Comparison of ENCODE assay signal across 7 cellular contexts in genomic region chr15:90201944-90202375, GRCh38. TPM values are rescaled to one million over a fixed set of nuclear protein-coding genes. Genes with fewer than 3 reads are reported as not detected.
A peak's percentile ranks its signal among the peaks of the same experiment; 100 is the strongest.
DNase-seq lines count a peak whose midpoint lies in the region; ATAC-seq and TF ChIP-seq lines count a peak whose summit lies in the region.

No MANE protein-coding gene starts in this region.

- WGBS in psoas muscle, 3 donors: 10 to 21% (median 13%) methylated on average over 23 to 25 of the region's 25 CpGs

- H3K27me3 ChIP-seq in SJCRH30: peaks cover 20% of the 10 kb centered on the region
- H3K27me3 ChIP-seq in fibroblast of lung (ENCODE audit: control insufficient read depth, insufficient read depth, low read length): no peaks in the 10 kb centered on the region
- no peaks in the 10 kb centered on the region for H3K27me3 ChIP-seq in psoas muscle (ENCODE audit: insufficient read depth in 3 of 3, low read length in 2 of 3)

- H3K4me1 ChIP-seq in SJCRH30 (0 out of 2 replicates have a peak, but pooled peaks cover 3% of the 10 kb centered on the region), fibroblast of lung (ENCODE audit: control insufficient read depth, extremely low read depth, insufficient read depth, low read length) (no peaks in the 10 kb centered on the region), psoas muscle (peaks cover 10% of the 10 kb centered on the region)

- ATAC-seq in psoas muscle: peak in 2 of 4 donors; percentile 24

- H3K4me3 ChIP-seq in SJCRH30 (peak overlapping the region; percentile 98), fibroblast of lung (replicated peaks in 1 of 4; ENCODE audit: control extremely low read depth in 1 of 4, insufficient read depth in 1 of 4, low read depth in 3 of 4, low read length in 4 of 4) (peak overlapping the region; percentile 63 to 79 (median 76)), psoas muscle (peak overlapping the region; percentile 88)

- peak overlapping the region; percentile 3 for H2AFZ ChIP-seq in fibroblast of lung (ENCODE audit: low read length)

- H4K20me1 ChIP-seq in fibroblast of lung (ENCODE audit: control insufficient read depth, extremely low read depth, insufficient read depth, low read length): no peaks in the 10 kb centered on the region

- peak; percentile 45 for DNase-seq in GM20000 (ENCODE audit: low spot score)
- no peak for DNase-seq in SJCRH30
- no peak for DNase-seq in fibroblast of lung (ENCODE audit: low read depth in 2 of 2)
- DNase-seq in psoas muscle: no peak
- no peak for DNase-seq in posterior vena cava (ENCODE audit: low spot score)
- no peak for DNase-seq in stimulated activated CD4-positive, alpha-beta T cell treated with anti-CD3 and anti-CD28 coated beads, Interleukin-4, amount 100 ng/mL, for 24 hours
- no peak for DNase-seq in NCI-H187 (lab: John Stamatoyannopoulos, UW)

- H3K27ac ChIP-seq in SJCRH30 (no peak overlapping the region), fibroblast of lung (ENCODE audit: insufficient read depth, low read length) (no peak overlapping the region), psoas muscle (no peak overlapping the region)

- H3K9ac ChIP-seq in fibroblast of lung (ENCODE audit: insufficient read depth, low read length): peak overlapping the region; percentile 59

- H3K79me2 ChIP-seq in fibroblast of lung (ENCODE audit: control insufficient read depth, insufficient read depth, low read length): no peaks in the 10 kb centered on the region

- H3K4me2 ChIP-seq in fibroblast of lung (ENCODE audit: extremely low read depth, insufficient read depth, low read length): peak overlapping the region; percentile 96

- intact Hi-C loops in psoas muscle (cut with DNase I) (no loop called here), posterior vena cava (cut with DNase I) (loop anchor here in 1 of 2 donors (5.0 kb wide), 1 partner anchor 40 kb away; no protein-coding TSS in a partner anchor)

- TF ChIP-seq CTCF in GM20000 (IDR thresholded peaks at IDR 0.05; ENCODE audit: extremely low read depth, missing control alignments) (no peak), fibroblast of lung (conservative IDR thresholded peaks at IDR 0.05 in 1 of 2, IDR thresholded peaks at IDR 0.05 in 1 of 2; ENCODE audit: low read depth in 1 of 2, low read length in 2 of 2) (no peak), psoas muscle (IDR thresholded peaks at IDR 0.05) (no peak)

- H3K36me3 ChIP-seq in SJCRH30 (no peaks in the 10 kb centered on the region), fibroblast of lung (ENCODE audit: control insufficient read depth, insufficient read depth, low read length) (no peaks in the 10 kb centered on the region), psoas muscle (ENCODE audit: insufficient read depth in 1 of 2, low read depth in 1 of 2) (no peaks in the 10 kb centered on the region)

- H3K9me3 ChIP-seq in SJCRH30 (replicated peaks) (no peaks in the 10 kb centered on the region), fibroblast of lung (ENCODE audit: control insufficient read depth, insufficient read depth, low read depth, low read length) (no peaks in the 10 kb centered on the region), psoas muscle (no peaks in the 10 kb centered on the region)

RNA-seq across cellular contexts. Expression of gene SEMA4B, which starts 0.8 kb away (rescaled TPM):
- total RNA-seq in SJCRH30 (2014; rRNA removed; shearing (Covaris generic)): 2.1 and 2.2 TPM in 2 replicates
- total RNA-seq in fibroblast of lung (14.1 and 30.4 TPM in 2 replicates), psoas muscle (10 to 100 TPM in 1 of 4 donors, 1 to 10 TPM in 3; 4.4 to 10.8 (median 4.5) TPM), posterior vena cava (10 to 100 TPM; 21.1 to 22.7 TPM)
- polyA plus RNA-seq in fibroblast of lung (9.5 and 12.8 TPM in 2 replicates), psoas muscle (1 to 10 TPM; 1.4 to 3.3 (median 1.8) TPM)
- polyA plus RNA-seq in fibroblast of lung (2012): 13.4 and 13.5 TPM in 2 replicates
- 28.5 and 73.0 TPM in 2 replicates for polyA minus RNA-seq in fibroblast of lung (ENCODE audit: low replicate concordance)

RNA-seq across cellular contexts. Expression of gene CIB1, which starts 31.8 kb away (rescaled TPM):
- total RNA-seq in SJCRH30 (2014; rRNA removed; shearing (Covaris generic)): 12.7 and 15.6 TPM in 2 replicates
- total RNA-seq in fibroblast of lung (17.7 and 27.7 TPM in 2 replicates), psoas muscle (10 to 100 TPM; 45.7 to 58.1 (median 56.6) TPM), posterior vena cava (10 to 100 TPM; 37.5 to 41.6 TPM)
- polyA plus RNA-seq in fibroblast of lung (42.7 and 62.2 TPM in 2 replicates), psoas muscle (100 to 1,000 TPM in 1 of 3 donors, 10 to 100 TPM in 2; 72.0 to 154 (median 96.5) TPM)
- polyA plus RNA-seq in fibroblast of lung (2012): 58.8 and 95.0 TPM in 2 replicates
- polyA minus RNA-seq in fibroblast of lung (ENCODE audit: low replicate concordance): 52.8 and 118 TPM in 2 replicates

RNA-seq across cellular contexts. Expression of gene GDPGP1, which starts 32.0 kb away (rescaled TPM):
- 1.8 and 2.7 TPM in 2 replicates for total RNA-seq in SJCRH30 (2014; rRNA removed; shearing (Covaris generic))
- total RNA-seq in fibroblast of lung (6.2 and 9.7 TPM in 2 replicates), psoas muscle (1 to 10 TPM; 1.3 to 4.5 (median 2.6) TPM), posterior vena cava (1 to 10 TPM; 4.1 to 5.9 TPM)
- polyA plus RNA-seq in fibroblast of lung (1.9 and 2.5 TPM in 2 replicates), psoas muscle (1 to 10 TPM in 2 of 3 donors, under 1 TPM in 1; 0.96 to 5.9 (median 3.1) TPM)
- polyA plus RNA-seq in fibroblast of lung (2012): 2.3 and 2.8 TPM in 2 replicates
- polyA minus RNA-seq in fibroblast of lung (ENCODE audit: low replicate concordance): 9.3 and 11.3 TPM in 2 replicates

RNA-seq across cellular contexts. Expression of gene TTLL13, which starts 47.4 kb away (rescaled TPM):
- total RNA-seq in SJCRH30 (2014; rRNA removed; shearing (Covaris generic)): not detected in 2 replicates
- total RNA-seq in fibroblast of lung: under 0.01 TPM in 1 of 2 replicates, not detected in the other
- 0.03 and 0.08 TPM in 2 replicates for polyA plus RNA-seq in fibroblast of lung
- polyA plus RNA-seq in fibroblast of lung (2012): not detected in 2 replicates
- polyA minus RNA-seq in fibroblast of lung (ENCODE audit: low replicate concordance): not detected in 2 replicates
- total RNA-seq in psoas muscle: under 1 TPM in 2 of 4 donors, not detected in 2; 0.08 to 0.69 TPM
- under 1 TPM; 0.03 to 0.13 (median 0.05) TPM for polyA plus RNA-seq in psoas muscle
- not detected for total RNA-seq in posterior vena cava
